1 cellular context compared by ENCODE assay signal in the genomic region with DNA sequence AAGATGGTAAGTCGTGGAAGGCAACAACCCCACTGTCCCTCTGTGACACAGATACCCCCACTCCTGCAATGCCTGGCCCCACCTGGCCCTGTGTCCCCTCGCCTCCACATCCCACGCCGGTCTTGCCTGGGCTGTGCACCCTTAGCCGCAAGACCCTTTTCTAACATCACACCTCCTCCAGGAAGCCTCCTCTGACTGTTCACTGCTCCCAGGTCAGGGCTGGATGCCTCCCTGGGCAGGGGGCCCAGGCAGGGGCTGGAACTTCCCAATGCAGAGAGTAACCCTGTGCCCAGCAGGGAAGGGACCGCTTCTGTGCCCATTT.
TF ChIP-seq lines count a peak whose summit lies in the region.

No MANE protein-coding gene starts in this region.

TF ChIP-seq in GM23338, 12 proteins besides CTCF, POLR2A, EP300 and RAD21 (continued from another document):
- no peak for TF ChIP-seq ZNF462 (CRISPR knock-in tag; IDR thresholded peaks at IDR 0.05)
- TF ChIP-seq JUNB (IDR thresholded peaks at IDR 0.05; ENCODE audit: unreplicated experiment), result no peak
- no peak for TF ChIP-seq POLR2AphosphoS5 (IDR thresholded peaks at IDR 0.05; ENCODE audit: low read depth)
- TF ChIP-seq NANOG (IDR thresholded peaks at IDR 0.05; ENCODE audit: borderline replicate concordance), result no peak
- TF ChIP-seq EZH2phosphoT487 (IDR thresholded peaks at IDR 0.05; ENCODE audit: unreplicated experiment), result no peak
- no peak for TF ChIP-seq ZNF114 (CRISPR knock-in tag; IDR thresholded peaks at IDR 0.05)
- TF ChIP-seq ETS1 (IDR thresholded peaks at IDR 0.05), result no peak
- no peak for TF ChIP-seq STAT1 (IDR thresholded peaks at IDR 0.05; ENCODE audit: unreplicated experiment)
- TF ChIP-seq EZH2 (IDR thresholded peaks at IDR 0.05; ENCODE audit: low read depth, unreplicated experiment), result no peak
